In the genomic region with DNA sequence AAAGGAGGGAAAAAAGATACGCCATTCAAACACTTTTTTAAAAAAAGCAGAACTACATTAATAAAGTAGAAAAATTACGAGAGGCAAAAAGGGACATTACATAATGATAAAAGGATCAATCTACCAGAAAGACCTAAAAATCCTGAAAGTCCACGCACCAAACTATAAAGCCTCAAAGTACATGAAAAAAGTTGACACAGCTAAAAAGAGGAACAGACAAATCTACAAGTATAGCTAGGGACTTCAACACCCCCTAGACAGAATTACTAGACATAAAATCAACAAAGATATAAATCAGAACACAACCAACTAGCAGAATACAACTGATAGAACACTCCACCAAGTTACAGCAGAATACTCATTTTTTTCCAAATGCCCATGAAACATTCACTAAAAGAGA, we compare ENCODE assay signal across 22 cellular contexts.
"Had no signal": no experiment of that assay in that cellular context is flagged by ENCODE, and none has a peak within 500 bp of the region (broad histone marks: within the 10 kb centered on the region; RNA-seq: fewer than 3 reads in every experiment).

No MANE protein-coding gene starts in this region.

- H3K27me3 Mint-ChIP-seq: activated CD8-positive, alpha-beta T cell treated with anti-CD3 and anti-CD28 coated beads for 36 hours had no signal

- DNase-seq: activated CD4-positive, CD25-positive, alpha-beta regulatory T cell; activated CD8-positive, alpha-beta memory T cell treated with anti-CD3 and anti-CD28 coated beads, Interleukin-2, amount 50 U/mL, for 4 hours; activated CD8-positive, alpha-beta T cell treated with anti-CD3 and anti-CD28 coated beads for 36 hours; activated naive CD4-positive, alpha-beta T cell treated with anti-CD3 and anti-CD28 coated beads, Interleukin-2, amount 50 U/mL, for 16 hours; activated naive CD8-positive, alpha-beta T cell treated with anti-CD3 and anti-CD28 coated beads, Interleukin-2, amount 10 ng/mL, durations not matched to agents 7 days and 5 days; activated T-cell treated with anti-CD3 and anti-CD28 coated beads, Interleukin-2, amount 50 U/mL, for 72 hours; adrenal gland; anterior cingulate cortex; caudate nucleus; IMR-90; KG1; NCI-H1105 treated with DMSO at 0.1 percent for 48 hours; NCI-H1436 treated with DMSO at 0.1 percent for 48 hours; NCI-H2029; NCI-H510A treated with DMSO at 0.1 percent for 48 hours; NCI-H69; NK-92 treated with Interleukin-12 subunit alpha and Interleukin-12 subunit beta, amount 100 ng/mL, for 24 hours; RPMI8226; SJCRH30; SK-N-SH; SW 1271 had no signal

- H3K4me3 Mint-ChIP-seq: activated CD8-positive, alpha-beta T cell treated with anti-CD3 and anti-CD28 coated beads for 36 hours; activated naive CD8-positive, alpha-beta T cell treated with anti-CD3 and anti-CD28 coated beads, Interleukin-2, amount 10 ng/mL, durations not matched to agents 7 days and 5 days; activated T-cell treated with anti-CD3 and anti-CD28 coated beads, Interleukin-2, amount 50 U/mL, for 72 hours had no signal

- H3K27ac Mint-ChIP-seq: activated CD8-positive, alpha-beta T cell treated with anti-CD3 and anti-CD28 coated beads for 36 hours; activated naive CD8-positive, alpha-beta T cell treated with anti-CD3 and anti-CD28 coated beads, Interleukin-2, amount 10 ng/mL, durations not matched to agents 7 days and 5 days; activated T-helper 2 cell treated with anti-CD3 and anti-CD28 coated beads, Interferon-gamma antibody, Interleukin-2, Interleukin-4, amounts not matched to agents 10 μg/mL and 5 μg/mL and 100 μg/mL, durations not matched to agents 14 hours and 24 hours and 36 hours had no signal
